In the genomic region with DNA sequence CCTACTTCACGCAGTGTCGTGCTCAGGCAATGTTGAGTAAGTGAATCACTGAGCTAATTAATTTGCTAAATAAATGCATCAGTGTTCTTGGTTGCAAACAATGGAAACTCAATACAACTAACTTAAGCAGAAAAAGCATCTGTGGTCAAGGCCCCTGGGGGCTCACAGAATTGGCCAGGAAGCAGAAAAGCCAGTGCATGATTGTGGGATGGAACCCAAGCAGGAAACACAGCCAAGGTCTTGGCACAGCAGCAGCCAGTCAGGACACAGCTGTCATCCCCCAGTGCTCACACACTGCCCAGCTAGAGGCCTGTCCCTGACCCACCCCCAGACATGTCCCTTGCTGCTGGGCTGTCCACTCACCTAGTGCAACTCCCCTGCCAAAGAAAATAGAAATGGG, we compare ENCODE assay signal across 16 cellular contexts.
A peak's percentile ranks its signal among the peaks of the same experiment; 100 is the strongest.
DNase-seq lines count a peak whose midpoint lies in the region; ATAC-seq and TF ChIP-seq lines count a peak whose summit lies in the region.
"Had no signal": no experiment of that assay in that cellular context is flagged by ENCODE, and none has a peak within 500 bp of the region (broad histone marks: within the 10 kb centered on the region; RNA-seq: fewer than 3 reads in every experiment).

No MANE protein-coding gene starts in this region.

- TF ChIP-seq POLR2A in suprapubic skin (IDR thresholded peaks at IDR 0.05): no peak

- H3K9me3 ChIP-seq in suprapubic skin: no peaks in the 10 kb centered on the region
- H3K9me3 ChIP-seq: neutrophil had no signal

- ATAC-seq in HG03354 (IDR thresholded peaks at IDR 0.05; ENCODE audit: poor library complexity, severe bottlenecking, unreplicated experiment) (no peak), HG03520 (IDR thresholded peaks at IDR 0.05; ENCODE audit: unreplicated experiment) (no peak)
- ATAC-seq: activated naive CD8-positive, alpha-beta T cell treated with anti-CD3 and anti-CD28 coated beads, Interleukin-2, amount 50 U/mL, for 24 hours; stimulated activated naive CD8-positive, alpha-beta T cell treated with anti-CD3 and anti-CD28 coated beads, Interleukin-15, Interleukin-2, amounts not matched to agents 100 U/mL and 50 U/mL, for 24 hours had no signal

- no peak for TF ChIP-seq EP300 in suprapubic skin (IDR thresholded peaks at IDR 0.05)

- DNase-seq in Daoy (ENCODE audit: low read depth) (peak; percentile 25), SK-MEL-5 (ENCODE audit: low read depth, low spot score) (peak; percentile 44), fibroblast of the aortic adventitia (ENCODE audit: low read depth) (peak; percentile 55), myocyte (ENCODE audit: low read depth) (peak; percentile 82), suprapubic skin (ENCODE audit: low spot score in 2 of 2) (no peak)
- DNase-seq in stimulated activated CD4-positive, alpha-beta T cell treated with anti-CD3 and anti-CD28 coated beads, Interleukin-15, amount 100 ng/mL, for 24 hours: no peak
- DNase-seq: activated CD4-positive, alpha-beta T cell treated with anti-CD3 and anti-CD28 coated beads, Interleukin-2, amount 50 U/mL, for 48 hours; activated naive CD8-positive, alpha-beta T cell treated with anti-CD3 and anti-CD28 coated beads, Interleukin-2, amount 50 U/mL, for 24 hours; DMS79; SIG-M5; stimulated activated naive CD8-positive, alpha-beta T cell treated with anti-CD3 and anti-CD28 coated beads, Interleukin-15, Interleukin-2, amounts not matched to agents 100 U/mL and 50 U/mL, for 24 hours had no signal

- peaks cover 27% of the 10 kb centered on the region for H3K4me1 ChIP-seq in suprapubic skin

- H3K27me3 ChIP-seq in suprapubic skin: no peaks in the 10 kb centered on the region
- H3K27me3 ChIP-seq: neutrophil had no signal

- H3K4me3 ChIP-seq in fibroblast of the aortic adventitia (ENCODE audit: low read depth, low read length): no peak overlapping the region
- H3K4me3 ChIP-seq in suprapubic skin: no peak overlapping the region
- H3K4me3 ChIP-seq: skin epidermis had no signal

- TF ChIP-seq CTCF in fibroblast of the aortic adventitia (IDR thresholded peaks at IDR 0.05; ENCODE audit: insufficient read depth, low read length) (no peak), suprapubic skin (IDR thresholded peaks at IDR 0.05) (no peak)

- no peaks in the 10 kb centered on the region for H3K36me3 ChIP-seq in suprapubic skin
- H3K36me3 ChIP-seq: neutrophil had no signal

- 45% methylated on average over 2 of the region's 2 CpGs for WGBS in suprapubic skin

- in situ Hi-C loops in SK-MEL-5 (cut with HindIII; ENCODE audit: low pct_unique_long_range_greater_than_20kb, low sequenced_read_pairs): no loop called here

- H3K27ac ChIP-seq in suprapubic skin: no peak overlapping the region
- H3K27ac ChIP-seq: C4-2B, neutrophil had no signal

Comparison
In these comparisons a context has a peak if more than half of its experiments do, and no peak if none do; other contexts are left out.
1. DNase-seq: peak in Daoy (single experiment), SK-MEL-5 (single experiment), fibroblast of the aortic adventitia (single experiment) and myocyte (single experiment); none in stimulated activated CD4-positive, alpha-beta T cell treated with anti-CD3 and anti-CD28 coated beads, Interleukin-15, amount 100 ng/mL, for 24 hours (single experiment) and suprapubic skin (0 of 2).